Comparison of ENCODE assay signal across 22 cellular contexts in genomic region chr1:114735479-114735878, GRCh38. TPM values are rescaled to one million over a fixed set of nuclear protein-coding genes. Genes with fewer than 3 reads are reported as not detected.
DNase-seq lines count a peak whose midpoint lies in the region; ATAC-seq and TF ChIP-seq lines count a peak whose summit lies in the region.
"Had no signal": no experiment of that assay in that cellular context is flagged by ENCODE, and none has a peak within 500 bp of the region (broad histone marks: within the 10 kb centered on the region; RNA-seq: fewer than 3 reads in every experiment).

No MANE protein-coding gene starts in this region.

- H3K4me1 Mint-ChIP-seq in activated T-cell treated with anti-CD3 and anti-CD28 coated beads, Interleukin-2, amount 50 U/mL, for 24 hours (ENCODE audit: low read depth), result peaks cover 12% of the 10 kb centered on the region
- peaks cover 16 to 50% (median 25%) of the 10 kb centered on the region in 4 donors for H3K4me1 Mint-ChIP-seq in CD4-positive, CD25-positive, alpha-beta regulatory T cell
- H3K4me1 Mint-ChIP-seq in activated naive CD8-positive, alpha-beta T cell treated with anti-CD3 and anti-CD28 coated beads for 36 hours, result peaks cover 7% of the 10 kb centered on the region
- H3K4me1 Mint-ChIP-seq in progenitor cell of endocrine pancreas (ENCODE audit: low read depth), result no peaks in the 10 kb centered on the region

- H3K4me3 ChIP-seq in CD4-positive, CD25-positive, alpha-beta regulatory T cell (ENCODE audit: low read depth, low read length), result no peak overlapping the region
- H3K4me3 ChIP-seq: MG63, Peyer's patch had no signal

- H3K36me3 ChIP-seq in CD4-positive, CD25-positive, alpha-beta regulatory T cell (ENCODE audit: control insufficient read depth, insufficient read depth, low read length), result peaks cover 96% of the 10 kb centered on the region

- H3K4me3 Mint-ChIP-seq in activated T-cell treated with anti-CD3 and anti-CD28 coated beads, Interleukin-2, amount 50 U/mL, for 24 hours, result no peak overlapping the region
- H3K4me3 Mint-ChIP-seq in CD4-positive, CD25-positive, alpha-beta regulatory T cell, result no peak overlapping the region
- no peak overlapping the region for H3K4me3 Mint-ChIP-seq in activated naive CD8-positive, alpha-beta T cell treated with anti-CD3 and anti-CD28 coated beads for 36 hours
- no peak overlapping the region for H3K4me3 Mint-ChIP-seq in progenitor cell of endocrine pancreas (ENCODE audit: low read depth)
- H3K4me3 Mint-ChIP-seq: HFFc6 had no signal

- H3K9me3 ChIP-seq in CD4-positive, CD25-positive, alpha-beta regulatory T cell (ENCODE audit: control insufficient read depth in 2 of 2, low read length in 2 of 2), result no peaks in the 10 kb centered on the region
- H3K9me3 ChIP-seq: MG63, Peyer's patch had no signal

- no peak for TF ChIP-seq CTCF in progenitor cell of endocrine pancreas (IDR thresholded peaks at IDR 0.05; ENCODE audit: unreplicated experiment)

- DNase-seq in activated T-cell treated with anti-CD3 and anti-CD28 coated beads, Interleukin-2, amount 50 U/mL, for 24 hours, result no peak
- DNase-seq in activated T-cell treated with anti-CD3 and anti-CD28 coated beads for 4 hours (no peak), progenitor cell of endocrine pancreas (ENCODE audit: low spot score, unreplicated experiment) (no peak), GF-D8 (lab: John Stamatoyannopoulos, UW) (no peak)
- DNase-seq in CD4-positive, CD25-positive, alpha-beta regulatory T cell, result no peak
- no peak for DNase-seq in activated naive CD8-positive, alpha-beta T cell treated with anti-CD3 and anti-CD28 coated beads for 36 hours
- DNase-seq: DMS53, H7, HFFc6, Kasumi-1, MG63, NCI-H1417, NCI-H1694 treated with DMSO at 0.1 percent for 48 hours, NCI-H2081 treated with DMSO at 0.1 percent for 48 hours, NCI-H2171 treated with DMSO at 0.1 percent for 48 hours, NCI-H524 treated with DMSO at 0.1 percent for 48 hours, NCI-H82, Peyer's patch had no signal

- no peaks in the 10 kb centered on the region for H3K27me3 ChIP-seq in CD4-positive, CD25-positive, alpha-beta regulatory T cell (ENCODE audit: control insufficient read depth, insufficient read depth, low read length)
- H3K27me3 ChIP-seq: MG63, Peyer's patch had no signal

- H3K4me1 ChIP-seq in CD4-positive, CD25-positive, alpha-beta regulatory T cell (ENCODE audit: control insufficient read depth, insufficient read depth, low read length, poor library complexity, severe bottlenecking), result no peaks in the 10 kb centered on the region

- no peaks in the 10 kb centered on the region for H3K27me3 Mint-ChIP-seq in activated T-cell treated with anti-CD3 and anti-CD28 coated beads, Interleukin-2, amount 50 U/mL, for 24 hours
- no peaks in the 10 kb centered on the region for H3K27me3 Mint-ChIP-seq in CD4-positive, CD25-positive, alpha-beta regulatory T cell
- H3K27me3 Mint-ChIP-seq in activated naive CD8-positive, alpha-beta T cell treated with anti-CD3 and anti-CD28 coated beads for 36 hours, result no peaks in the 10 kb centered on the region
- H3K27me3 Mint-ChIP-seq in progenitor cell of endocrine pancreas, result no peaks in the 10 kb centered on the region

- H3K9me3 Mint-ChIP-seq in activated T-cell treated with anti-CD3 and anti-CD28 coated beads, Interleukin-2, amount 50 U/mL, for 24 hours, result no peaks in the 10 kb centered on the region
- no peaks in the 10 kb centered on the region for H3K9me3 Mint-ChIP-seq in CD4-positive, CD25-positive, alpha-beta regulatory T cell
- no peaks in the 10 kb centered on the region for H3K9me3 Mint-ChIP-seq in activated naive CD8-positive, alpha-beta T cell treated with anti-CD3 and anti-CD28 coated beads for 36 hours
- no peaks in the 10 kb centered on the region for H3K9me3 Mint-ChIP-seq in progenitor cell of endocrine pancreas (ENCODE audit: low read depth)
- H3K9me3 Mint-ChIP-seq: HFFc6 had no signal

- ATAC-seq in CD4-positive, CD25-positive, alpha-beta regulatory T cell (ENCODE audit: low read depth in 2 of 2), result no peak
- ATAC-seq in GM21360 (IDR thresholded peaks at IDR 0.05; ENCODE audit: unreplicated experiment) (no peak), HG03039 (IDR thresholded peaks at IDR 0.05; ENCODE audit: unreplicated experiment) (no peak)

- H3K27ac Mint-ChIP-seq in activated T-cell treated with anti-CD3 and anti-CD28 coated beads, Interleukin-2, amount 50 U/mL, for 24 hours, result peak overlapping the region; percentile 42
- peak overlapping the region in 2 of 3 donors; percentile 69 to 92 for H3K27ac Mint-ChIP-seq in CD4-positive, CD25-positive, alpha-beta regulatory T cell
- peak overlapping the region; percentile 16 for H3K27ac Mint-ChIP-seq in activated naive CD8-positive, alpha-beta T cell treated with anti-CD3 and anti-CD28 coated beads for 36 hours
- peak overlapping the region; percentile 2 for H3K27ac Mint-ChIP-seq in progenitor cell of endocrine pancreas

- H3K27ac ChIP-seq in CD4-positive, CD25-positive, alpha-beta regulatory T cell (ENCODE audit: insufficient read depth, low read length, poor library complexity, severe bottlenecking), result no peak overlapping the region
- H3K27ac ChIP-seq: C4-2B had no signal

- H3K36me3 Mint-ChIP-seq in activated T-cell treated with anti-CD3 and anti-CD28 coated beads, Interleukin-2, amount 50 U/mL, for 24 hours (ENCODE audit: low read depth), result peaks cover 98% of the 10 kb centered on the region
- H3K36me3 Mint-ChIP-seq in CD4-positive, CD25-positive, alpha-beta regulatory T cell, result peaks cover 61% of the 10 kb centered on the region
- H3K36me3 Mint-ChIP-seq in activated naive CD8-positive, alpha-beta T cell treated with anti-CD3 and anti-CD28 coated beads for 36 hours, result peaks cover 32% of the 10 kb centered on the region
- H3K36me3 Mint-ChIP-seq in progenitor cell of endocrine pancreas (ENCODE audit: insufficient read depth), result peaks cover 53% of the 10 kb centered on the region

RNA-seq across cellular contexts. Expression of gene NRAS, which starts 18.9 kb away (rescaled TPM):
- 33.6 TPM for total RNA-seq in CD4-positive, CD25-positive, alpha-beta regulatory T cell
- 10 to 100 TPM; 25.4 to 35.8 (median 27.6) TPM for polyA plus RNA-seq in CD4-positive, CD25-positive, alpha-beta regulatory T cell
- 10 to 100 TPM; 67.7 to 69.4 TPM for total RNA-seq in activated naive CD8-positive, alpha-beta T cell treated with anti-CD3 and anti-CD28 coated beads for 36 hours
- total RNA-seq in progenitor cell of endocrine pancreas, result 58.9 and 59.1 TPM in 2 replicates

RNA-seq across cellular contexts. Expression of gene CSDE1, which starts 22.3 kb away (rescaled TPM):
- total RNA-seq in CD4-positive, CD25-positive, alpha-beta regulatory T cell, result 641 TPM
- 100 to 1,000 TPM; 363 to 395 (median 367) TPM for polyA plus RNA-seq in CD4-positive, CD25-positive, alpha-beta regulatory T cell
- 100 to 1,000 TPM; 519 to 530 TPM for total RNA-seq in activated naive CD8-positive, alpha-beta T cell treated with anti-CD3 and anti-CD28 coated beads for 36 hours
- total RNA-seq in progenitor cell of endocrine pancreas, result 606 and 628 TPM in 2 replicates

RNA-seq across cellular contexts. Expression of gene AMPD1, which starts 40.1 kb away (rescaled TPM):
- 0.69 TPM for total RNA-seq in CD4-positive, CD25-positive, alpha-beta regulatory T cell
- not detected for polyA plus RNA-seq in CD4-positive, CD25-positive, alpha-beta regulatory T cell
- not detected for total RNA-seq in activated naive CD8-positive, alpha-beta T cell treated with anti-CD3 and anti-CD28 coated beads for 36 hours
- not detected in 2 replicates for total RNA-seq in progenitor cell of endocrine pancreas
- total RNA-seq: HFFc6, OCI-LY7 had no signal

RNA-seq across cellular contexts. Expression of gene SIKE1, which starts 45.0 kb away (rescaled TPM):
- 51.3 TPM for total RNA-seq in CD4-positive, CD25-positive, alpha-beta regulatory T cell
- 10 to 100 TPM; 28.0 to 39.3 (median 34.6) TPM for polyA plus RNA-seq in CD4-positive, CD25-positive, alpha-beta regulatory T cell
- 10 to 100 TPM; 73.3 to 74.9 TPM for total RNA-seq in activated naive CD8-positive, alpha-beta T cell treated with anti-CD3 and anti-CD28 coated beads for 36 hours
- 52.0 and 60.0 TPM in 2 replicates for total RNA-seq in progenitor cell of endocrine pancreas

Comparison
In these comparisons a context has a peak if more than half of its experiments do, and no peak if none do; other contexts are left out.
1. H3K27ac Mint-ChIP-seq: peak in every context shown above with its lines; median percentile 80 in CD4-positive, CD25-positive, alpha-beta regulatory T cell; 42 in activated T-cell treated with anti-CD3 and anti-CD28 coated beads, Interleukin-2, amount 50 U/mL, for 24 hours; 16 in activated naive CD8-positive, alpha-beta T cell treated with anti-CD3 and anti-CD28 coated beads for 36 hours; 2 in progenitor cell of endocrine pancreas.